12 cellular contexts compared by ENCODE assay signal in the genomic region with DNA sequence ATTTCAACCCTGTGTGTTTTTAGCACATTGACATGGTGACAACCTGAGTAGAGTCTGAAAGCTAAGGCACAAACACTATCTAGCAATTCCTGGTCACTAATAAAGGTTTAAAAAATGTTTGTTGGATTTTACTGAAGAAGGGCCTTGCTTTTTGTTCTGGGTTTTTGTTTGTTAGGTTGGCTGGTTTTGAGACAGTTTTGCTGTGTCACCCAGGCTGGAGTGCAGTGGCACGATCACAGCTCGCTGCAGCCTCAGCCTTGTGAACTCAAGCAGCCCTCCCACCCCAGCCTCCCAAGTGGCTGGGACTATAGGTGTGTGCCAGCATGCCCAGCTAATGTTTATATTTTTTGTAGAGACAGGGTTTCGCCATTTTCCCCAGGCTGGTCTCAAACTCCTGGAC. TPM values are rescaled to one million over a fixed set of nuclear protein-coding genes. Genes with fewer than 3 reads are reported as not detected.
DNase-seq lines count a peak whose midpoint lies in the region; ATAC-seq and TF ChIP-seq lines count a peak whose summit lies in the region.
"Had no signal": no experiment of that assay in that cellular context is flagged by ENCODE, and none has a peak within 500 bp of the region (broad histone marks: within the 10 kb centered on the region; RNA-seq: fewer than 3 reads in every experiment).

No MANE protein-coding gene starts in this region.

- H3K4me1 ChIP-seq in neutrophil (ENCODE audit: control insufficient read depth in 1 of 2, insufficient read depth in 1 of 2, low read depth in 1 of 2, low read length in 1 of 2) (peaks cover 27 to 29% of the 10 kb centered on the region in 2 experiments), neural progenitor cell (peaks cover 3% of the 10 kb centered on the region)
- H3K4me1 ChIP-seq: ascending aorta had no signal

- peaks cover 20% of the 10 kb centered on the region for H3K36me3 Mint-ChIP-seq in neural progenitor cell

- H3K9me3 ChIP-seq in neutrophil (no peaks in the 10 kb centered on the region), neural progenitor cell (ENCODE audit: low read depth) (no peaks in the 10 kb centered on the region)
- H3K9me3 ChIP-seq: ascending aorta, uterus had no signal

- no peak overlapping the region for H3K4me2 ChIP-seq in neural progenitor cell

- H3F3A ChIP-seq in neural progenitor cell (ENCODE audit: low read depth) = no peaks in the 10 kb centered on the region

- no peak overlapping the region for H3K4me3 Mint-ChIP-seq in neural progenitor cell

- no peak overlapping the region for H2AFZ ChIP-seq in neural progenitor cell (replicated peaks)

- H3K27ac ChIP-seq in neutrophil = peak overlapping the region; percentile 84
- no peak overlapping the region for H3K27ac ChIP-seq in neural progenitor cell
- H3K27ac ChIP-seq: ascending aorta, uterus had no signal

- peaks cover 11% of the 10 kb centered on the region for H3K4me1 Mint-ChIP-seq in neural progenitor cell

- no peak for TF ChIP-seq CTCF in neutrophil (IDR thresholded peaks at IDR 0.05)
- no peak for TF ChIP-seq CTCF in neural progenitor cell (IDR thresholded peaks at IDR 0.05)

- H4K20me1 ChIP-seq in neural progenitor cell (ENCODE audit: low read depth) = no peaks in the 10 kb centered on the region
- H4K20me1 ChIP-seq: BLaER1 treated with 17β-estradiol and CSF1 and Interleukin-3, amounts not matched to agents 10 nM and 100 nM had no signal

- no peaks in the 10 kb centered on the region for H3K27me3 Mint-ChIP-seq in neural progenitor cell (ENCODE audit: insufficient read depth, low read depth)

- H3K4me3 ChIP-seq in neutrophil (ENCODE audit: low read depth in 1 of 2, low read length in 1 of 2) (peak overlapping the region; percentile 43 to 54), neural progenitor cell (no peak overlapping the region)
- H3K4me3 ChIP-seq: BLaER1 treated with 17β-estradiol and CSF1 and Interleukin-3, amounts not matched to agents 10 nM and 100 nM; uterus had no signal

- peaks cover 14% of the 10 kb centered on the region for H3K9me3 Mint-ChIP-seq in neural progenitor cell

- H3K36me3 ChIP-seq in neutrophil (no peaks in the 10 kb centered on the region), neural progenitor cell (no peaks in the 10 kb centered on the region)
- H3K36me3 ChIP-seq: ascending aorta; BLaER1 treated with 17β-estradiol and CSF1 and Interleukin-3, amounts not matched to agents 10 nM and 100 nM; uterus had no signal

- TF ChIP-seq POLR2A in erythroblast (IDR thresholded peaks at IDR 0.05; ENCODE audit: low read length) = no peak

- ATAC-seq in HG03439 (IDR thresholded peaks at IDR 0.05; ENCODE audit: unreplicated experiment) = peak; percentile 7
- no peak for ATAC-seq in HG02973 (IDR thresholded peaks at IDR 0.05; ENCODE audit: unreplicated experiment)

- no peak overlapping the region for H3K9ac ChIP-seq in neural progenitor cell

- in situ Hi-C loops in G401 (cut with HindIII; ENCODE audit: low sequenced_read_pairs) = no loop called here

- H3K79me2 ChIP-seq in neural progenitor cell (ENCODE audit: low read depth) = no peaks in the 10 kb centered on the region

- H3K27ac Mint-ChIP-seq in neural progenitor cell = no peak overlapping the region

- DNase-seq in G401 (ENCODE audit: low spot score) (peak; percentile 5), erythroblast (lab: John Stamatoyannopoulos, UW) (peak; percentile 66 to 70), neural progenitor cell (ENCODE audit: low spot score) (no peak)
- no peak for DNase-seq in activated CD4-positive, CD25-positive, alpha-beta regulatory T cell (lab: John Stamatoyannopoulos, UW)
- DNase-seq: NCI-H2171 treated with DMSO at 0.1 percent for 48 hours, uterus had no signal

- no peaks in the 10 kb centered on the region for H3K27me3 ChIP-seq in neutrophil
- H3K27me3 ChIP-seq in neural progenitor cell = no peaks in the 10 kb centered on the region
- H3K27me3 ChIP-seq: ascending aorta; BLaER1 treated with 17β-estradiol and CSF1 and Interleukin-3, amounts not matched to agents 10 nM and 100 nM; uterus had no signal

RNA-seq across cellular contexts. Expression of gene PRKACG, which starts 39.0 kb away (rescaled TPM):
- not detected in 2 replicates for total RNA-seq in G401 (2014; rRNA removed; shearing (Covaris generic))
- total RNA-seq in neural progenitor cell (ENCODE audit: low replicate concordance) = not detected in 2 replicates
- total RNA-seq: ascending aorta, SK-MEL-5, uterus had no signal

Comparison
In these comparisons a context has a peak if more than half of its experiments do, and no peak if none do; other contexts are left out.
1. DNase-seq: peak in G401 (single experiment) and erythroblast (2 of 2); none in neural progenitor cell (single experiment) and activated CD4-positive, CD25-positive, alpha-beta regulatory T cell (0 of 4).